8 cellular contexts compared by ENCODE assay signal in genomic region chr1:209652121-209652742, GRCh38. TPM values are rescaled to one million over a fixed set of nuclear protein-coding genes. Genes with fewer than 3 reads are reported as not detected.
DNase-seq lines count a peak whose midpoint lies in the region; ATAC-seq, FAIRE-seq and TF ChIP-seq lines count a peak whose summit lies in the region.

LAMB3 (minus strand) TSS chr1:209652425; CDS start chr1:209650944, 1,481 bp downstream.

- peak within 1 kb of the TSS; percentile 26; the same call in 1 of the 2 replicates for H3K9ac ChIP-seq in SK-N-SH
- peak within 1 kb of the TSS in 1 of 2 donors; percentile 23 for H3K9ac ChIP-seq in kidney (ENCODE audit: low read length in 2 of 2)

- H3K4me1 Mint-ChIP-seq in T-helper 17 cell = peaks cover 30% of the 10 kb centered on the region
- peaks cover 5 to 6% of the 10 kb centered on the region in 2 donors for H3K4me1 Mint-ChIP-seq in stimulated activated naive B cell treated with anti-CD40 and anti-IgM and Interleukin-4, amounts not matched to agents 10 μg/mL and 1 μg/mL and 100 μg/mL, for 72 hours

- H2AFZ ChIP-seq in SK-N-SH (ENCODE audit: low read depth) = peak within 1 kb of the TSS; percentile 24; the same call in 1 of the 2 replicates

- H3K27me3 Mint-ChIP-seq in T-helper 17 cell = no peaks in the 10 kb centered on the region
- H3K27me3 Mint-ChIP-seq in stimulated activated naive B cell treated with anti-CD40 and anti-IgM and Interleukin-4, amounts not matched to agents 10 μg/mL and 1 μg/mL and 100 μg/mL, for 72 hours = peaks cover 13% of the 10 kb centered on the region in 2 donors

- TF ChIP-seq RAD21 in SK-N-SH (IDR thresholded peaks at IDR 0.05; ENCODE audit: low read length) = no peak

- peak within 1 kb of the TSS; percentile 72; the same call in 1 of the 2 replicates for H3K4me2 ChIP-seq in SK-N-SH

- no peak for TF ChIP-seq EP300 in SK-N-SH (IDR thresholded peaks at IDR 0.05; ENCODE audit: borderline replicate concordance in 1 of 2, low read depth in 1 of 2, low read length in 1 of 2)

- H3K27ac ChIP-seq in SK-N-SH (ENCODE audit: low read depth in 2 of 2, low read length in 1 of 2) = peak within 1 kb of the TSS; percentile 82 to 97
- peak within 1 kb of the TSS; percentile 59 to 73 for H3K27ac ChIP-seq in kidney (ENCODE audit: low read depth in 2 of 2, low read length in 2 of 2)

- H3K9me3 ChIP-seq in SK-N-SH (no peaks in the 10 kb centered on the region), T-helper 17 cell (ENCODE audit: control insufficient read depth, low read length, poor library complexity, severe bottlenecking) (no peaks in the 10 kb centered on the region), kidney (ENCODE audit: control insufficient read depth in 1 of 2, low read length in 2 of 2) (no peaks in the 10 kb centered on the region)

- H3K27me3 ChIP-seq in SK-N-SH (ENCODE audit: insufficient read depth) = no peaks in the 10 kb centered on the region

- ATAC-seq in SK-N-SH treated with all-trans-retinoic acid at 6 μM for 48 hours = no peak
- ATAC-seq in T-helper 17 cell = no peak
- ATAC-seq in stimulated activated naive B cell treated with anti-CD40 and anti-IgM and Interleukin-4, amounts not matched to agents 10 μg/mL and 1 μg/mL and 100 μg/mL, for 72 hours (replicated peaks) = peak in 1 of 2 donors; percentile 24

- H3K4me1 ChIP-seq in SK-N-SH (ENCODE audit: control insufficient read depth in 1 of 2, insufficient read depth in 2 of 2, low read depth in 1 of 2, low read length in 1 of 2) (peaks cover 41 to 54% of the 10 kb centered on the region in 2 experiments), kidney (ENCODE audit: control insufficient read depth in 1 of 2, insufficient read depth in 1 of 2, low read depth in 1 of 2, low read length in 2 of 2) (peaks cover 27 to 34% of the 10 kb centered on the region in 2 donors)

- DNase-seq in SK-N-SH (no peak), T-helper 17 cell (no peak), kidney (peak; percentile 87), GF-D8 (lab: John Stamatoyannopoulos, UW) (no peak), cerebellar cortex (ENCODE audit: low spot score) (no peak), NCI-H345 treated with DMSO at 0.1 percent for 48 hours (lab: John Stamatoyannopoulos, UW; ENCODE audit: unreplicated experiment) (no peak)
- DNase-seq in stimulated activated naive B cell treated with anti-CD40 and anti-IgM and Interleukin-4, amounts not matched to agents 10 μg/mL and 1 μg/mL and 100 μg/mL, for 72 hours = no peak

- POLR2A ChIA-PET in SK-N-SH (lab: Yijun Ruan, JAX) = no interaction called here

- WGBS in SK-N-SH (ENCODE audit: low lambda C conversion rate) = 90% methylated on average over 13 of the region's 14 CpGs

- H3K36me3 Mint-ChIP-seq in T-helper 17 cell (ENCODE audit: low read depth) = no peaks in the 10 kb centered on the region
- H3K36me3 Mint-ChIP-seq in stimulated activated naive B cell treated with anti-CD40 and anti-IgM and Interleukin-4, amounts not matched to agents 10 μg/mL and 1 μg/mL and 100 μg/mL, for 72 hours = no peaks in the 10 kb centered on the region

- TF ChIP-seq CTCF in SK-N-SH (IDR thresholded peaks at IDR 0.05) (no peak), kidney (IDR thresholded peaks at IDR 0.05; ENCODE audit: borderline replicate concordance, extremely low read depth, insufficient read depth) (no peak)

- peaks cover 33% of the 10 kb centered on the region for H3F3A ChIP-seq in SK-N-SH (replicated peaks; ENCODE audit: insufficient read depth)

- H3K79me2 ChIP-seq in SK-N-SH (ENCODE audit: insufficient read depth) = no peaks in the 10 kb centered on the region; the same call in 1 of the 2 replicates

- H3K9me2 ChIP-seq in SK-N-SH = no peaks in the 10 kb centered on the region

- H3K36me3 ChIP-seq in SK-N-SH (replicated peaks in 1 of 2; ENCODE audit: control insufficient read depth in 1 of 2, insufficient read depth in 2 of 2, low read length in 1 of 2) (no peaks in the 10 kb centered on the region), kidney (ENCODE audit: control insufficient read depth in 1 of 2, insufficient read depth in 2 of 2, low read length in 2 of 2) (no peaks in the 10 kb centered on the region)

- peak within 1 kb of the TSS; percentile 10 for H3K4me3 Mint-ChIP-seq in T-helper 17 cell
- H3K4me3 Mint-ChIP-seq in stimulated activated naive B cell treated with anti-CD40 and anti-IgM and Interleukin-4, amounts not matched to agents 10 μg/mL and 1 μg/mL and 100 μg/mL, for 72 hours = no peak within 1 kb of the TSS

- no peaks in the 10 kb centered on the region for H4K20me1 ChIP-seq in SK-N-SH (ENCODE audit: insufficient read depth)

- no peaks in the 10 kb centered on the region for H3K9me3 Mint-ChIP-seq in stimulated activated naive B cell treated with anti-CD40 and anti-IgM and Interleukin-4, amounts not matched to agents 10 μg/mL and 1 μg/mL and 100 μg/mL, for 72 hours

- intact Hi-C loops in kidney (cut with DNase I) = no loop called here

- CTCF ChIA-PET in SK-N-SH (lab: Yijun Ruan, JAX) = interaction anchor here (1.0 to 1.5 kb wide), 5 partner anchors 15 to 171 kb away, joined by 3 to 5 read pairs (median 3); no protein-coding TSS in a partner anchor

- no peak within 1 kb of the TSS for H3K4me3 ChIP-seq in SK-N-SH (ENCODE audit: low read depth in 2 of 2, low read length in 1 of 2)
- no peak within 1 kb of the TSS for H3K4me3 ChIP-seq in kidney (ENCODE audit: low read length in 2 of 2)

- FAIRE-seq in kidney (lab: Jason Lieb, UNC) = no peak

- H3K27ac Mint-ChIP-seq in T-helper 17 cell = peak within 1 kb of the TSS; percentile 77
- peak within 1 kb of the TSS; percentile 53 for H3K27ac Mint-ChIP-seq in stimulated activated naive B cell treated with anti-CD40 and anti-IgM and Interleukin-4, amounts not matched to agents 10 μg/mL and 1 μg/mL and 100 μg/mL, for 72 hours

TF ChIP-seq in SK-N-SH, 30 proteins besides CTCF, POLR2A, EP300 and RAD21 (continues in another document):
- no peak for TF ChIP-seq SIN3A (IDR thresholded peaks at IDR 0.05; ENCODE audit: borderline replicate concordance, low read depth, low read length)
- TF ChIP-seq USF2 (IDR thresholded peaks at IDR 0.05; ENCODE audit: borderline replicate concordance, low read depth, low read length) = no peak
- TF ChIP-seq USF1 (IDR thresholded peaks at IDR 0.05; ENCODE audit: borderline replicate concordance, low read depth) = no peak
- TF ChIP-seq IRF3 (IDR thresholded peaks at IDR 0.05; ENCODE audit: low read depth, low read length) = no peak

TF ChIP-seq in SK-N-SH treated with all-trans-retinoic acid at 6 μM for 48 hours, 23 proteins besides CTCF, POLR2A, EP300 and RAD21:
- TF ChIP-seq ZNF8 (CRISPR knock-in tag; IDR thresholded peaks at IDR 0.05) (no peak), ZNF70 (CRISPR knock-in tag; IDR thresholded peaks at IDR 0.05) (no peak), PATZ1 (CRISPR knock-in tag; IDR thresholded peaks at IDR 0.05; ENCODE audit: borderline replicate concordance) (no peak), CSRNP3 (CRISPR knock-in tag; IDR thresholded peaks at IDR 0.05) (no peak), PPARA (CRISPR knock-in tag; IDR thresholded peaks at IDR 0.05; ENCODE audit: borderline replicate concordance) (no peak), BACH2 (CRISPR knock-in tag; IDR thresholded peaks at IDR 0.05; ENCODE audit: borderline replicate concordance) (no peak)

RNA-seq across cellular contexts. Expression of gene LAMB3, which starts in this region (rescaled TPM):
- polyA plus RNA-seq in SK-N-SH (2012; rRNA removed) = 14.1 and 18.0 TPM in 2 replicates
- polyA plus RNA-seq in SK-N-SH (2012; cell fraction: cytosol; rRNA removed) = 7.1 and 13.4 TPM in 2 replicates
- polyA plus RNA-seq in SK-N-SH (2012; cell fraction: nucleus; rRNA removed) = 24.8 and 31.3 TPM in 2 replicates
- 1 to 10 TPM in 1 of 2 donors, under 1 TPM in 1; 0.37 to 1.1 TPM for total RNA-seq in T-helper 17 cell
- 59.7 TPM for total RNA-seq in kidney
- polyA plus RNA-seq in kidney (ENCODE audit: insufficient read depth, low read depth, low replicate concordance) = 2.5 TPM

Comparison
In these comparisons a context has a peak if more than half of its experiments do, and no peak if none do; other contexts are left out.
1. RNA of gene LAMB3 (total RNA-seq): 59.7 TPM in kidney (single experiment); 0.37 to 1.1 TPM in T-helper 17 cell; every median in the first group is over 10 times any median in the second.